8 cellular contexts compared by ENCODE assay signal in genomic region chr2:186862869-186863709, GRCh38. TPM values are rescaled to one million over a fixed set of nuclear protein-coding genes. Genes with fewer than 3 reads are reported as not detected.
DNase-seq lines count a peak whose midpoint lies in the region; ATAC-seq and TF ChIP-seq lines count a peak whose summit lies in the region.

No MANE protein-coding gene starts in this region.

- no peaks in the 10 kb centered on the region for H3K27me3 ChIP-seq in foreskin keratinocyte
- H3K27me3 ChIP-seq in gastrocnemius medialis, result no peaks in the 10 kb centered on the region

- intact Hi-C loops in gastrocnemius medialis (cut with DNase I; ENCODE audit: low total_unique reads), result loop anchor here (2.0 kb wide), 1 partner anchor 590 kb away; no protein-coding TSS in a partner anchor

- H3K9me3 ChIP-seq in gastrocnemius medialis, result no peaks in the 10 kb centered on the region

- H3K27ac ChIP-seq in foreskin keratinocyte, result no peak overlapping the region
- no peak overlapping the region for H3K27ac ChIP-seq in gastrocnemius medialis

- H3K4me3 ChIP-seq in AG10803 (ENCODE audit: low read length) (no peak overlapping the region), gastrocnemius medialis (no peak overlapping the region)

- ATAC-seq in GM18867 (IDR thresholded peaks at IDR 0.05; ENCODE audit: unreplicated experiment) (peak; percentile 62), HG03565 (IDR thresholded peaks at IDR 0.05; ENCODE audit: unreplicated experiment) (peak; percentile 52), foreskin keratinocyte (peak; percentile 91), gastrocnemius medialis (no peak)

- TF ChIP-seq POLR2A in gastrocnemius medialis (IDR thresholded peaks at IDR 0.05), result no peak

- TF ChIP-seq CTCF in AG10803 (conservative IDR thresholded peaks at IDR 0.05; ENCODE audit: low read length) (peak; percentile 77), foreskin keratinocyte (conservative IDR thresholded peaks at IDR 0.05) (peak; percentile 90), gastrocnemius medialis (IDR thresholded peaks at IDR 0.05 in 4 of 5, conservative IDR thresholded peaks at IDR 0.05 in 1 of 5) (peak; percentile 49 to 69 (median 54))

- H3K4me1 ChIP-seq in foreskin keratinocyte (peaks cover 11% of the 10 kb centered on the region), gastrocnemius medialis (no peaks in the 10 kb centered on the region)

- DNase-seq in AG10803 (ENCODE audit: low read depth), result peak; percentile 36
- DNase-seq in SK-N-DZ (ENCODE audit: low spot score), result peak; percentile 29
- DNase-seq in foreskin keratinocyte, result peak; percentile 69 to 81
- DNase-seq in gastrocnemius medialis, result no peak
- no peak for DNase-seq in activated T-cell treated with anti-CD3 and anti-CD28 coated beads, Interleukin-2, amount 50 U/mL, for 48 hours
- no peak for DNase-seq in UCSD-AML1 (lab: John Stamatoyannopoulos, UW; ENCODE audit: unreplicated experiment)

- in situ Hi-C loops in gastrocnemius medialis (cut with MboI; ENCODE audit: low sequenced_read_pairs in 4 of 4), result loop anchor here in 3 of 4 donors (5.0 to 10.0 kb wide), 3 partner anchors 584 to 592 kb away; partner anchors contain the start of gene CALCRL (in 1 of the 3)

- H3K36me3 ChIP-seq in gastrocnemius medialis, result no peaks in the 10 kb centered on the region

RNA-seq across cellular contexts. Expression of gene ZSWIM2, which starts 14.1 kb away (rescaled TPM):
- 0.20 TPM in 1 of 2 replicates, not detected in the other for polyA plus RNA-seq in SK-N-DZ (2014; cell fraction: cytosol; rRNA removed)
- polyA plus RNA-seq in SK-N-DZ (2014; cell fraction: nucleus; rRNA removed), result 0.07 and 0.23 TPM in 2 replicates
- not detected in 2 replicates for total RNA-seq in foreskin keratinocyte
- not detected in 2 replicates for polyA plus RNA-seq in foreskin keratinocyte
- total RNA-seq in gastrocnemius medialis, result not detected

Comparison
In these comparisons a context has a peak if more than half of its experiments do, and no peak if none do; other contexts are left out.
1. DNase-seq: peak in AG10803 (single experiment), SK-N-DZ (single experiment) and foreskin keratinocyte (2 of 2); none in gastrocnemius medialis (0 of 2), activated T-cell treated with anti-CD3 and anti-CD28 coated beads, Interleukin-2, amount 50 U/mL, for 48 hours (0 of 2) and UCSD-AML1 (single experiment).
2. ATAC-seq: peak in GM18867 (single experiment), HG03565 (single experiment) and foreskin keratinocyte (single experiment); none in gastrocnemius medialis (0 of 2).
3. Peak in every context shown above with its lines, with median percentiles within 50 percentile points of each other: CTCF ChIP-seq.